Comparison of ENCODE assay signal across 11 cellular contexts in the genomic region with DNA sequence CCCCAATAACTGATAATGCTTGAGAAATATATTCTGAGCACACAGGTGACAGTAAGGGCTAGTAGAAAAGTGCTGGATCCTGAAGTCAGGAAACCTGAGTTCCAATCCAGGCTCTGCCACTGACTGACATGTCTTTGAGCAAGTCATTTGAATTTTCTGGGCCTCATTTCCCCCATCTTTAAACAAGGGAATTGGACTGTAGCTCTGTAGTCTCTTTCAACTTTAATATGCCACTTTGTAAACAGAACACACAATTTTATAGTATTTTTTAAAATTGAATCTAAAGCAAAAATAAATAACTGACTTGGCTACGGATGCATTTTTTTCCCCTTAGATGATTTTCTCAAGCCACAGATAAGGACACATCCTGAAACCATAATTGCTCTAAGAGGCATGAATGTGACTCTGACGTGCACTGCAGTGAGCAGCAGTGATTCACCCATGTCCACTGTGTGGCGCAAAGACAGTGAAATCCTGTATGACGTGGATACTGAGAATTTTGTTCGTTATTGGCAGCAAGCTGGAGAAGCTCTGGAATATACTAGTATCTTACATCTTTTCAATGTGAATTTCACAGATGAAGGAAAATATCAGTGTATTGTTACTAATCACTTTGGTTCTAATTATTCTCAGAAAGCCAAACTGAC. TPM values are rescaled to one million over a fixed set of nuclear protein-coding genes. Genes with fewer than 3 reads are reported as not detected.
DNase-seq lines count a peak whose midpoint lies in the region; ATAC-seq and TF ChIP-seq lines count a peak whose summit lies in the region.
"Had no signal": no experiment of that assay in that cellular context is flagged by ENCODE, and none has a peak within 500 bp of the region (broad histone marks: within the 10 kb centered on the region; RNA-seq: fewer than 3 reads in every experiment).

No MANE protein-coding gene starts in this region.

- peaks cover 7% of the 10 kb centered on the region for H3K36me3 Mint-ChIP-seq in T-helper 17 cell (ENCODE audit: low read depth)

- H3K27ac Mint-ChIP-seq in T-helper 17 cell: no peak overlapping the region
- H3K27ac Mint-ChIP-seq: CD4-positive, alpha-beta T cell had no signal

- H3K9me3 ChIP-seq in esophagus muscularis mucosa: no peaks in the 10 kb centered on the region
- no peaks in the 10 kb centered on the region for H3K9me3 ChIP-seq in T-helper 17 cell (ENCODE audit: control insufficient read depth, low read length, poor library complexity, severe bottlenecking)
- H3K9me3 ChIP-seq in esophagus squamous epithelium: no peaks in the 10 kb centered on the region

- no peak for TF ChIP-seq EP300 in esophagus muscularis mucosa (IDR thresholded peaks at IDR 0.05)

- no peaks in the 10 kb centered on the region for H3K27me3 Mint-ChIP-seq in T-helper 17 cell
- H3K27me3 Mint-ChIP-seq: CD4-positive, alpha-beta T cell had no signal

- ATAC-seq in T-helper 17 cell (no peak), HG02870 (IDR thresholded peaks at IDR 0.05; ENCODE audit: unreplicated experiment) (no peak)

- CTCF ChIA-PET in AG04449 (lab: Yijun Ruan, JAX): interaction anchor here (0.7 to 1.4 kb wide), 8 partner anchors 11 to 609 kb away, joined by 3 to 7 read pairs (median 4); a partner anchor contains a TSS

- H3K36me3 ChIP-seq in esophagus muscularis mucosa (peaks cover 59 to 97% (median 87%) of the 10 kb centered on the region in 4 donors), esophagus squamous epithelium (peaks cover 5 to 100% (median 44%) of the 10 kb centered on the region in 3 donors)

- H3K4me1 Mint-ChIP-seq in T-helper 17 cell: peaks cover 3% of the 10 kb centered on the region

- DNase-seq in AG04449 (ENCODE audit: low read depth, low spot score): peak; percentile 91
- DNase-seq in NCI-H226: peak; percentile 44
- no peak for DNase-seq in esophagus muscularis mucosa (ENCODE audit: extremely low spot score)
- peak; percentile 19 for DNase-seq in mucosa of gallbladder (ENCODE audit: low spot score)
- DNase-seq in T-helper 17 cell: no peak
- DNase-seq in NCI-H2171 treated with DMSO at 0.1 percent for 48 hours (lab: John Stamatoyannopoulos, UW): no peak
- no peak for DNase-seq in esophagus squamous epithelium (lab: John Stamatoyannopoulos, UW)
- DNase-seq: CD4-positive, alpha-beta T cell; stimulated activated CD4-positive, alpha-beta T cell treated with anti-CD3 and anti-CD28 coated beads, Interleukin-4, amount 100 ng/mL, for 24 hours; T1000 had no signal

- H3K4me3 Mint-ChIP-seq in T-helper 17 cell: no peak overlapping the region
- H3K4me3 Mint-ChIP-seq: CD4-positive, alpha-beta T cell had no signal

- TF ChIP-seq CTCF in AG04449 (IDR thresholded peaks at IDR 0.05; ENCODE audit: insufficient read depth, low read length, missing control alignments) (peak; percentile 43), esophagus muscularis mucosa (IDR thresholded peaks at IDR 0.05) (peak in 2 of 3 experiments; percentile 13 to 29), esophagus squamous epithelium (IDR thresholded peaks at IDR 0.05) (no peak)

- intact Hi-C loops in esophagus muscularis mucosa (cut with DNase I): no loop called here
- intact Hi-C loops in esophagus squamous epithelium (cut with DNase I): no loop called here

- WGBS in esophagus muscularis mucosa: 52% methylated on average over 5 of the region's 5 CpGs
- WGBS in esophagus squamous epithelium, 2 donors: 68 to 79% methylated on average over 5 of the region's 5 CpGs

- no peak for TF ChIP-seq POLR2A in esophagus muscularis mucosa (IDR thresholded peaks at IDR 0.05; ENCODE audit: low read depth)
- TF ChIP-seq POLR2A in esophagus squamous epithelium (IDR thresholded peaks at IDR 0.05): no peak

- H3K27me3 ChIP-seq in esophagus muscularis mucosa: no peaks in the 10 kb centered on the region
- no peaks in the 10 kb centered on the region for H3K27me3 ChIP-seq in esophagus squamous epithelium

- H3K4me3 ChIP-seq in AG04449 (ENCODE audit: low read depth, low read length) (no peak overlapping the region), esophagus muscularis mucosa (no peak overlapping the region), esophagus squamous epithelium (no peak overlapping the region)

- POLR2A ChIA-PET in AG04449 (lab: Yijun Ruan, JAX): interaction anchor here (0.6 kb wide), 1 partner anchor 842 kb away, joined by 3 read pairs; no protein-coding TSS in a partner anchor

- H3K4me1 ChIP-seq in esophagus muscularis mucosa (no peaks in the 10 kb centered on the region), esophagus squamous epithelium (no peaks in the 10 kb centered on the region)

- H3K27ac ChIP-seq in esophagus muscularis mucosa (replicated peaks in 1 of 4): peak overlapping the region; percentile 5 to 64 (median 21)
- H3K27ac ChIP-seq in esophagus squamous epithelium: no peak overlapping the region

RNA-seq across cellular contexts. Expression of a gene that starts 37.0 kb away (rescaled TPM):
- total RNA-seq in esophagus muscularis mucosa (10 to 100 TPM in 3 of 4 donors, 1 to 10 TPM in 1; 8.9 to 13.9 (median 11.3) TPM), mucosa of gallbladder (12.9 TPM), T-helper 17 cell (10 to 100 TPM; 20.2 to 23.1 TPM), esophagus squamous epithelium (10 to 100 TPM in 3 of 4 donors, 1 to 10 TPM in 1; 8.9 to 18.3 (median 11.6) TPM)

Comparison
In these comparisons a context has a peak if more than half of its experiments do, and no peak if none do; other contexts are left out.
1. DNase-seq: peak in AG04449 (single experiment), NCI-H226 (single experiment) and mucosa of gallbladder (single experiment); none in esophagus muscularis mucosa (single experiment), T-helper 17 cell (0 of 3), NCI-H2171 treated with DMSO at 0.1 percent for 48 hours (single experiment) and esophagus squamous epithelium (single experiment).
2. CTCF ChIP-seq: peak in AG04449 (single experiment) and esophagus muscularis mucosa (2 of 3); none in esophagus squamous epithelium (0 of 6).
3. H3K27ac ChIP-seq: peak in esophagus muscularis mucosa (4 of 4); none in esophagus squamous epithelium (0 of 4).